Comparison of ENCODE assay signal across 16 cellular contexts in genomic region chr20:63089051-63089907, GRCh38.
A peak's percentile ranks its signal among the peaks of the same experiment; 100 is the strongest.
DNase-seq lines count a peak whose midpoint lies in the region; ATAC-seq, FAIRE-seq and TF ChIP-seq lines count a peak whose summit lies in the region.
"Had no signal": no experiment of that assay in that cellular context is flagged by ENCODE, and none has a peak within 500 bp of the region (broad histone marks: within the 10 kb centered on the region; RNA-seq: fewer than 3 reads in every experiment).

No MANE protein-coding gene starts in this region.

- no peak for FAIRE-seq in kidney (lab: Jason Lieb, UNC)

- intact Hi-C loops in kidney (cut with DNase I) (no loop called here), uterus (cut with DNase I; ENCODE audit: low total_unique reads) (no loop called here)

- H3K36me3 Mint-ChIP-seq in activated naive CD8-positive, alpha-beta T cell treated with anti-CD3 and anti-CD28 coated beads, Interleukin-2, amount 10 ng/mL, durations not matched to agents 7 days and 5 days: no peaks in the 10 kb centered on the region
- H3K36me3 Mint-ChIP-seq in activated naive CD8-positive, alpha-beta T cell treated with anti-CD3 and anti-CD28 coated beads for 36 hours: no peaks in the 10 kb centered on the region

- H3K4me1 Mint-ChIP-seq in activated naive CD8-positive, alpha-beta T cell treated with anti-CD3 and anti-CD28 coated beads, Interleukin-2, amount 10 ng/mL, durations not matched to agents 7 days and 5 days: no peaks in the 10 kb centered on the region
- H3K4me1 Mint-ChIP-seq in activated naive CD8-positive, alpha-beta T cell treated with anti-CD3 and anti-CD28 coated beads for 36 hours: no peaks in the 10 kb centered on the region

- no peaks in the 10 kb centered on the region for H3K4me1 ChIP-seq in kidney (ENCODE audit: control insufficient read depth in 1 of 2, insufficient read depth in 1 of 2, low read depth in 1 of 2, low read length in 2 of 2)
- no peaks in the 10 kb centered on the region for H3K4me1 ChIP-seq in uterus
- H3K4me1 ChIP-seq: HAP-1, heart right ventricle, SJCRH30 had no signal

- H3K9ac ChIP-seq in kidney (ENCODE audit: low read length in 2 of 2): no peak overlapping the region

- H3K4me3 Mint-ChIP-seq in activated naive CD8-positive, alpha-beta T cell treated with anti-CD3 and anti-CD28 coated beads, Interleukin-2, amount 10 ng/mL, durations not matched to agents 7 days and 5 days: no peak overlapping the region
- no peak overlapping the region for H3K4me3 Mint-ChIP-seq in activated naive CD8-positive, alpha-beta T cell treated with anti-CD3 and anti-CD28 coated beads for 36 hours
- H3K4me3 Mint-ChIP-seq: activated T-cell treated with anti-CD3 and anti-CD28 coated beads, Interleukin-2, amount 50 U/mL, for 72 hours had no signal

- POLR2A ChIA-PET in activated naive CD8-positive, alpha-beta T cell treated with anti-CD3 and anti-CD28 coated beads, Interleukin-2, amount 10 ng/mL, durations not matched to agents 7 days and 5 days (lab: Charles Lee): no interaction called here

- H3K36me3 ChIP-seq in WERI-Rb-1 (no peaks in the 10 kb centered on the region), kidney (ENCODE audit: control insufficient read depth in 1 of 2, insufficient read depth in 2 of 2, low read length in 2 of 2) (no peaks in the 10 kb centered on the region), uterus (no peaks in the 10 kb centered on the region)
- H3K36me3 ChIP-seq: brain microvascular endothelial cell, HAP-1, heart right ventricle, SJCRH30 had no signal

- H3K27ac ChIP-seq in WERI-Rb-1 (no peak overlapping the region), kidney (ENCODE audit: low read depth in 2 of 2, low read length in 2 of 2) (no peak overlapping the region), uterus (no peak overlapping the region)
- H3K27ac ChIP-seq: brain microvascular endothelial cell, heart right ventricle, SJCRH30 had no signal

- TF ChIP-seq POLR2A in uterus (IDR thresholded peaks at IDR 0.05): no peak

- H3K27me3 ChIP-seq in WERI-Rb-1 (ENCODE audit: insufficient read depth, low read depth, severe bottlenecking) (no peaks in the 10 kb centered on the region), uterus (no peaks in the 10 kb centered on the region)

- H3K9me3 Mint-ChIP-seq in activated naive CD8-positive, alpha-beta T cell treated with anti-CD3 and anti-CD28 coated beads, Interleukin-2, amount 10 ng/mL, durations not matched to agents 7 days and 5 days: no peaks in the 10 kb centered on the region
- H3K9me3 Mint-ChIP-seq in activated naive CD8-positive, alpha-beta T cell treated with anti-CD3 and anti-CD28 coated beads for 36 hours: no peaks in the 10 kb centered on the region
- H3K9me3 Mint-ChIP-seq: activated T-cell treated with anti-CD3 and anti-CD28 coated beads, Interleukin-2, amount 50 U/mL, for 72 hours had no signal

- peak; percentile 21 for DNase-seq in activated naive CD8-positive, alpha-beta T cell treated with anti-CD3 and anti-CD28 coated beads, Interleukin-2, amount 10 ng/mL, durations not matched to agents 7 days and 5 days
- no peak for DNase-seq in activated naive CD8-positive, alpha-beta T cell treated with anti-CD3 and anti-CD28 coated beads for 36 hours
- peak; percentile 42 for DNase-seq in WERI-Rb-1
- DNase-seq in kidney: peak; percentile 48
- DNase-seq in uterus: peak; percentile 7 to 10
- no peak for DNase-seq in cortex of kidney (lab: John Stamatoyannopoulos, UW)
- no peak for DNase-seq in cerebellum (ENCODE audit: low spot score)
- DNase-seq: activated T-cell treated with anti-CD3 and anti-CD28 coated beads, Interleukin-2, amount 50 U/mL, for 72 hours; brain microvascular endothelial cell; NCI-H1048; occipital lobe; stimulated activated CD4-positive, alpha-beta T cell treated with anti-CD3 and anti-CD28 coated beads, Interleukin-15, amount 100 ng/mL, for 24 hours had no signal

- TF ChIP-seq CTCF in WERI-Rb-1 (IDR thresholded peaks at IDR 0.05; ENCODE audit: low read depth, low read length): 0 out of 2 replicates have a peak, but pooled peaks have one; percentile 17
- TF ChIP-seq CTCF in kidney (IDR thresholded peaks at IDR 0.05; ENCODE audit: borderline replicate concordance, extremely low read depth, insufficient read depth): no peak
- TF ChIP-seq CTCF in uterus (IDR thresholded peaks at IDR 0.05): no peak

- H3K27ac Mint-ChIP-seq in activated naive CD8-positive, alpha-beta T cell treated with anti-CD3 and anti-CD28 coated beads, Interleukin-2, amount 10 ng/mL, durations not matched to agents 7 days and 5 days: no peak overlapping the region
- H3K27ac Mint-ChIP-seq in activated naive CD8-positive, alpha-beta T cell treated with anti-CD3 and anti-CD28 coated beads for 36 hours: no peak overlapping the region
- H3K27ac Mint-ChIP-seq: activated T-cell treated with anti-CD3 and anti-CD28 coated beads, Interleukin-2, amount 50 U/mL, for 72 hours had no signal

- H3K4me3 ChIP-seq in WERI-Rb-1 (ENCODE audit: low read depth, low read length): no peak overlapping the region
- no peak overlapping the region for H3K4me3 ChIP-seq in kidney (ENCODE audit: low read length in 2 of 2)
- H3K4me3 ChIP-seq in uterus: no peak overlapping the region
- H3K4me3 ChIP-seq: HAP-1, heart right ventricle, SJCRH30 had no signal

- no peaks in the 10 kb centered on the region for H3K27me3 Mint-ChIP-seq in activated naive CD8-positive, alpha-beta T cell treated with anti-CD3 and anti-CD28 coated beads, Interleukin-2, amount 10 ng/mL, durations not matched to agents 7 days and 5 days
- H3K27me3 Mint-ChIP-seq in activated naive CD8-positive, alpha-beta T cell treated with anti-CD3 and anti-CD28 coated beads for 36 hours: peaks cover 11% of the 10 kb centered on the region

- no peak for ATAC-seq in activated naive CD8-positive, alpha-beta T cell treated with anti-CD3 and anti-CD28 coated beads, Interleukin-2, amount 10 ng/mL, durations not matched to agents 7 days and 5 days (ENCODE audit: low read depth)
- ATAC-seq in GM18517 (IDR thresholded peaks at IDR 0.05; ENCODE audit: unreplicated experiment): no peak
- ATAC-seq: activated T-cell treated with anti-CD3 and anti-CD28 coated beads, Interleukin-2, amount 50 U/mL, for 72 hours; heart right ventricle had no signal

- no peaks in the 10 kb centered on the region for H3K9me3 ChIP-seq in WERI-Rb-1 (ENCODE audit: severe bottlenecking)
- H3K9me3 ChIP-seq in kidney (ENCODE audit: control insufficient read depth in 1 of 2, low read length in 2 of 2): no peaks in the 10 kb centered on the region
- H3K9me3 ChIP-seq in uterus: no peaks in the 10 kb centered on the region
- H3K9me3 ChIP-seq: HAP-1, heart right ventricle, SJCRH30 had no signal

Comparison
In these comparisons a context has a peak if more than half of its experiments do, and no peak if none do; other contexts are left out.
1. DNase-seq: peak in activated naive CD8-positive, alpha-beta T cell treated with anti-CD3 and anti-CD28 coated beads, Interleukin-2, amount 10 ng/mL, durations not matched to agents 7 days and 5 days (single experiment), WERI-Rb-1 (single experiment), kidney (single experiment) and uterus (2 of 2); none in activated naive CD8-positive, alpha-beta T cell treated with anti-CD3 and anti-CD28 coated beads for 36 hours (single experiment), cortex of kidney (single experiment) and cerebellum (single experiment).